Comparison of ENCODE assay signal across 8 cellular contexts in the genomic region with DNA sequence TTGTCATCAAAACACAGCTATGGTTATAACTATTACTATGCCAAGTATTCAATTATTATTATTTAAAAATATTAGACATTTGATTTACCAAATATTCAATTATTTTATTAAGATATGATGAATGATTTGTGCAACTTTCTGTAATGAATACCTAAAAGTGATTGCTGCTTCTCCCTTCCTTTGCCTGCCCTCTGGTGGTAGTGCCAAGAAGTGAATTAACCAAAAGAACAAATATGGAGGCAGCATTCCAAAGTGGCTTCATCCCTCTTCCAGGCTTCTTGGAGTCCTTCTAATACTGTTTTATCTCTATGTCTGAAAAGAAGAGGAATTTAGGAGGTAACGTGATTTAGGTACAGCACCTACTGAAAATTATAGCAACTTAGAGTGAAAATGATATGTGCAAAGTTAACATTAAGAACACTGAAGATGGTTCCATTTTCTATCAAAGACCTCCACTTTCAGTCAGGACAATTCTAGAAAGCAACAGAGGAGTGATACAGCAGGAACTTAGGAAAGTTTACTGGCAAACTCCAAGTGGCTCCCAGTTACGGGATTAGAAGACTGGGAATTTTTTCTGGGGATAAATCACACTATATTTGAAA. TPM values are rescaled to one million over a fixed set of nuclear protein-coding genes. Genes with fewer than 3 reads are reported as not detected.
DNase-seq lines count a peak whose midpoint lies in the region; ATAC-seq and TF ChIP-seq lines count a peak whose summit lies in the region.

No MANE protein-coding gene starts in this region.

- no peak overlapping the region for H2AFZ ChIP-seq in fibroblast of lung (ENCODE audit: low read length)

- no peak overlapping the region for H3K27ac Mint-ChIP-seq in CD4-positive, CD25-positive, alpha-beta regulatory T cell

- H3K79me2 ChIP-seq in fibroblast of lung (ENCODE audit: control insufficient read depth, insufficient read depth, low read length): no peaks in the 10 kb centered on the region

- no peaks in the 10 kb centered on the region for H3K4me1 ChIP-seq in CD4-positive, CD25-positive, alpha-beta regulatory T cell (ENCODE audit: control insufficient read depth, insufficient read depth, low read length, poor library complexity, severe bottlenecking)
- no peaks in the 10 kb centered on the region for H3K4me1 ChIP-seq in fibroblast of lung (ENCODE audit: control insufficient read depth, extremely low read depth, insufficient read depth, low read length)

- no peaks in the 10 kb centered on the region for H4K20me1 ChIP-seq in fibroblast of lung (ENCODE audit: control insufficient read depth, extremely low read depth, insufficient read depth, low read length)

- H3K9me3 ChIP-seq in CD4-positive, CD25-positive, alpha-beta regulatory T cell (ENCODE audit: control insufficient read depth in 2 of 2, low read length in 2 of 2): no peaks in the 10 kb centered on the region
- no peaks in the 10 kb centered on the region for H3K9me3 ChIP-seq in fibroblast of lung (ENCODE audit: control insufficient read depth, insufficient read depth, low read depth, low read length)

- H3K27me3 Mint-ChIP-seq in CD4-positive, CD25-positive, alpha-beta regulatory T cell: no peaks in the 10 kb centered on the region

- H3K36me3 Mint-ChIP-seq in CD4-positive, CD25-positive, alpha-beta regulatory T cell: no peaks in the 10 kb centered on the region

- H3K4me1 Mint-ChIP-seq in CD4-positive, CD25-positive, alpha-beta regulatory T cell: peaks cover 5 to 16% (median 14%) of the 10 kb centered on the region in 4 donors

- no peaks in the 10 kb centered on the region for H3K27me3 ChIP-seq in CD4-positive, CD25-positive, alpha-beta regulatory T cell (ENCODE audit: control insufficient read depth, insufficient read depth, low read length)
- H3K27me3 ChIP-seq in fibroblast of lung (ENCODE audit: control insufficient read depth, insufficient read depth, low read length): no peaks in the 10 kb centered on the region

- H3K4me2 ChIP-seq in fibroblast of lung (ENCODE audit: extremely low read depth, insufficient read depth, low read length): no peak overlapping the region

- no peak overlapping the region for H3K27ac ChIP-seq in CD4-positive, CD25-positive, alpha-beta regulatory T cell (ENCODE audit: insufficient read depth, low read length, poor library complexity, severe bottlenecking)
- H3K27ac ChIP-seq in fibroblast of lung (ENCODE audit: insufficient read depth, low read length): no peak overlapping the region

- no peaks in the 10 kb centered on the region for H3K9me3 Mint-ChIP-seq in CD4-positive, CD25-positive, alpha-beta regulatory T cell

- ATAC-seq in CD4-positive, CD25-positive, alpha-beta regulatory T cell (ENCODE audit: low read depth in 2 of 2): no peak
- ATAC-seq in GM18502 (IDR thresholded peaks at IDR 0.05; ENCODE audit: poor library complexity, unreplicated experiment) (peak; percentile 34), HG03108 (IDR thresholded peaks at IDR 0.05; ENCODE audit: unreplicated experiment) (no peak)

- peak in 2 of 3 donors; percentile 18 to 24 for DNase-seq in CD4-positive, CD25-positive, alpha-beta regulatory T cell
- DNase-seq in T-helper 9 cell: peak; percentile 16
- peak; percentile 5 to 39 for DNase-seq in fibroblast of lung (ENCODE audit: low read depth in 2 of 2)
- DNase-seq in stimulated activated CD4-positive, alpha-beta T cell treated with anti-CD3 and anti-CD28 coated beads, Interleukin-2, amount 100 ng/mL, for 48 hours: peak; percentile 5 to 22
- DNase-seq in NCI-H2107 treated with DMSO at 0.1 percent for 48 hours (lab: John Stamatoyannopoulos, UW; ENCODE audit: unreplicated experiment): no peak
- DNase-seq in GOT3 (lab: John Stamatoyannopoulos, UW): no peak

- no peaks in the 10 kb centered on the region for H3K36me3 ChIP-seq in CD4-positive, CD25-positive, alpha-beta regulatory T cell (ENCODE audit: control insufficient read depth, insufficient read depth, low read length)
- H3K36me3 ChIP-seq in fibroblast of lung (ENCODE audit: control insufficient read depth, insufficient read depth, low read length): no peaks in the 10 kb centered on the region

- H3K9ac ChIP-seq in fibroblast of lung (ENCODE audit: insufficient read depth, low read length): no peak overlapping the region

- TF ChIP-seq CTCF in fibroblast of lung (conservative IDR thresholded peaks at IDR 0.05 in 1 of 2, IDR thresholded peaks at IDR 0.05 in 1 of 2; ENCODE audit: low read depth in 1 of 2, low read length in 2 of 2): peak; percentile 86

- H3K4me3 ChIP-seq in CD4-positive, CD25-positive, alpha-beta regulatory T cell (ENCODE audit: low read depth, low read length): no peak overlapping the region
- H3K4me3 ChIP-seq in fibroblast of lung (replicated peaks in 1 of 4; ENCODE audit: control extremely low read depth in 1 of 4, insufficient read depth in 1 of 4, low read depth in 3 of 4, low read length in 4 of 4): no peak overlapping the region

- H3K4me3 Mint-ChIP-seq in CD4-positive, CD25-positive, alpha-beta regulatory T cell: no peak overlapping the region

RNA-seq across cellular contexts. Expression of a gene that starts 43.0 kb away (rescaled TPM):
- 0.25 TPM for total RNA-seq in CD4-positive, CD25-positive, alpha-beta regulatory T cell
- under 1 TPM in 1 of 4 donors, not detected in 3; 0.31 TPM for polyA plus RNA-seq in CD4-positive, CD25-positive, alpha-beta regulatory T cell
- 0.51 TPM in 1 of 2 replicates, not detected in the other for total RNA-seq in fibroblast of lung
- polyA plus RNA-seq in fibroblast of lung: 0.08 and 0.28 TPM in 2 replicates
- polyA plus RNA-seq in fibroblast of lung (2012): 0.06 and 0.22 TPM in 2 replicates
- not detected in 2 replicates for polyA minus RNA-seq in fibroblast of lung (ENCODE audit: low replicate concordance)

Comparison
In these comparisons a context has a peak if more than half of its experiments do, and no peak if none do; other contexts are left out.
1. DNase-seq: peak in CD4-positive, CD25-positive, alpha-beta regulatory T cell (2 of 3), T-helper 9 cell (single experiment), fibroblast of lung (2 of 2) and stimulated activated CD4-positive, alpha-beta T cell treated with anti-CD3 and anti-CD28 coated beads, Interleukin-2, amount 100 ng/mL, for 48 hours (2 of 2); none in NCI-H2107 treated with DMSO at 0.1 percent for 48 hours (single experiment) and GOT3 (single experiment).